ENCODE assay signal across 9 cellular contexts in the genomic region with DNA sequence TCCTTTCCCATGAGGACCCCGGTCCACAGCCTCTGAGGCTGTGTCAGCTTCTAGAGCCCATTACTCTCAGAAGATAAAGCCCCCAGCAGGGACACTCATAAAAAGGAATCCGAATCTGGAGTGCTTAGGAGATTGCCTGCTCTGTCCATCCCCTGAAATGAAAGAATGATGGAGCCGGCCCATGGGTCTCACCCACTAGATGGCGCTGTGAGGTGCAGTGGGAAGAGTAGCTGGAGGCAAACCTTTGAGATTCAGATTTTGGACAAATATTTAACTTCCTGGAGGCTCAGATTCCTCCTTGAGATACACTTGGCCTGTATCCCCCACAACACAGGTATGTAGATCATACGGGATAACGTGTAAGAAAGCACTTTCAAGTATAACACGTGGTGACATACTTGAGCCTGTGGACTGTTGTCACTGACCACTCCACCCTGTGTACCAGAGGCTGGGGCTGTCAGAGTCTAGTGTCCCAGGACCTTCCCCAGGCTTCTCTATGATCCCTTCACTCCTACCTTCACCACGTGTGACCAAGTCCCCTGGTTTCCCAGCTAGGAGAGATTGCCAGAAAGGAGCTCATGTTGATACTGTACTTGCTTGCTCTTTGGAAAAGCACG. TPM values are rescaled to one million over a fixed set of nuclear protein-coding genes. Genes with fewer than 3 reads are reported as not detected.
DNase-seq lines count a peak whose midpoint lies in the region; ATAC-seq and TF ChIP-seq lines count a peak whose summit lies in the region.
"Had no signal": no experiment of that assay in that cellular context is flagged by ENCODE, and none has a peak within 500 bp of the region (broad histone marks: within the 10 kb centered on the region; RNA-seq: fewer than 3 reads in every experiment).

No MANE protein-coding gene starts in this region.

- no peak overlapping the region for H3K4me3 Mint-ChIP-seq in natural killer cell
- no peak overlapping the region for H3K4me3 Mint-ChIP-seq in natural killer cell treated with Interleukin-12 subunit alpha and Interleukin-12 subunit beta and Interleukin-15 and Interleukin-18, amount 100 ng/mL, for 72 hours
- H3K4me3 Mint-ChIP-seq in brain = no peak overlapping the region
- H3K4me3 Mint-ChIP-seq in mesothelial cell of epicardium = no peak overlapping the region

- no peaks in the 10 kb centered on the region for H3K27me3 ChIP-seq in sigmoid colon

- peaks cover 0 to 3% (median 0%) of the 10 kb centered on the region in 4 donors for H3K36me3 ChIP-seq in sigmoid colon

- H3K36me3 Mint-ChIP-seq in natural killer cell = no peaks in the 10 kb centered on the region
- H3K36me3 Mint-ChIP-seq in natural killer cell treated with Interleukin-12 subunit alpha and Interleukin-12 subunit beta and Interleukin-15 and Interleukin-18, amount 100 ng/mL, for 72 hours = no peaks in the 10 kb centered on the region
- peaks cover 16% of the 10 kb centered on the region for H3K36me3 Mint-ChIP-seq in brain
- peaks cover 3% of the 10 kb centered on the region for H3K36me3 Mint-ChIP-seq in mesothelial cell of epicardium

- ATAC-seq in natural killer cell (peak; percentile 52 to 71 (median 64)), HG03108 (IDR thresholded peaks at IDR 0.05; ENCODE audit: unreplicated experiment) (no peak)
- no peak for ATAC-seq in natural killer cell treated with Interleukin-12 subunit alpha and Interleukin-12 subunit beta and Interleukin-15 and Interleukin-18, amount 100 ng/mL, for 72 hours

- peaks cover 0 to 5% (median 1%) of the 10 kb centered on the region in 4 donors for H3K9me3 ChIP-seq in sigmoid colon

- H3K27ac Mint-ChIP-seq in natural killer cell (no peak overlapping the region), brain (no peak overlapping the region), mesothelial cell of epicardium (no peak overlapping the region)
- H3K27ac Mint-ChIP-seq in natural killer cell treated with Interleukin-12 subunit alpha and Interleukin-12 subunit beta and Interleukin-15 and Interleukin-18, amount 100 ng/mL, for 72 hours = no peak overlapping the region

- 67 to 74% methylated on average over 9 of the region's 9 CpGs for WGBS in sigmoid colon, 2 donors

- intact Hi-C loops in natural killer cell (cut with micrococcal nuclease) (no loop called here), sigmoid colon (cut with DNase I) (no loop called here)

- H3K4me1 ChIP-seq in sigmoid colon = no peaks in the 10 kb centered on the region

- TF ChIP-seq EP300 in sigmoid colon (IDR thresholded peaks at IDR 0.05) = no peak

- no peak overlapping the region for H3K4me3 ChIP-seq in sigmoid colon

- DNase-seq in natural killer cell (peak; percentile 43), T-helper 9 cell (peak; percentile 73), mesothelial cell of epicardium (ENCODE audit: low spot score in 2 of 2, unreplicated experiment in 2 of 2) (no peak), sigmoid colon (no peak), mesenteric fat pad (ENCODE audit: low spot score) (no peak)
- DNase-seq in natural killer cell treated with Interleukin-12 subunit alpha and Interleukin-12 subunit beta and Interleukin-15 and Interleukin-18, amount 100 ng/mL, for 72 hours (ENCODE audit: low spot score) = no peak

- peak; percentile 75 for TF ChIP-seq CTCF in natural killer cell (IDR thresholded peaks at IDR 0.05)
- TF ChIP-seq CTCF in brain (conservative IDR thresholded peaks at IDR 0.05) = peak; percentile 20 to 37
- TF ChIP-seq CTCF in mesothelial cell of epicardium (IDR thresholded peaks at IDR 0.05; ENCODE audit: unreplicated experiment) = peak; percentile 37
- TF ChIP-seq CTCF in sigmoid colon (IDR thresholded peaks at IDR 0.05) = no peak

- no peaks in the 10 kb centered on the region for H3K27me3 Mint-ChIP-seq in natural killer cell (ENCODE audit: low read depth in 2 of 2)
- no peaks in the 10 kb centered on the region for H3K27me3 Mint-ChIP-seq in natural killer cell treated with Interleukin-12 subunit alpha and Interleukin-12 subunit beta and Interleukin-15 and Interleukin-18, amount 100 ng/mL, for 72 hours
- H3K27me3 Mint-ChIP-seq in brain = peaks cover 20% of the 10 kb centered on the region
- H3K27me3 Mint-ChIP-seq in mesothelial cell of epicardium (ENCODE audit: low read depth) = peaks cover 51% of the 10 kb centered on the region

- H3K4me1 Mint-ChIP-seq in natural killer cell = no peaks in the 10 kb centered on the region
- H3K4me1 Mint-ChIP-seq in natural killer cell treated with Interleukin-12 subunit alpha and Interleukin-12 subunit beta and Interleukin-15 and Interleukin-18, amount 100 ng/mL, for 72 hours (ENCODE audit: low read depth in 2 of 2) = no peaks in the 10 kb centered on the region
- H3K4me1 Mint-ChIP-seq in brain = no peaks in the 10 kb centered on the region
- no peaks in the 10 kb centered on the region for H3K4me1 Mint-ChIP-seq in mesothelial cell of epicardium

- no peak overlapping the region for H3K27ac ChIP-seq in sigmoid colon

- TF ChIP-seq POLR2A in sigmoid colon (IDR thresholded peaks at IDR 0.05) = no peak

- H3K9me3 Mint-ChIP-seq in natural killer cell (no peaks in the 10 kb centered on the region), brain (peaks cover 10 to 28% (median 21%) of the 10 kb centered on the region in 5 experiments), mesothelial cell of epicardium (peaks cover 13% of the 10 kb centered on the region)
- no peaks in the 10 kb centered on the region for H3K9me3 Mint-ChIP-seq in natural killer cell treated with Interleukin-12 subunit alpha and Interleukin-12 subunit beta and Interleukin-15 and Interleukin-18, amount 100 ng/mL, for 72 hours

RNA-seq across cellular contexts. Expression of gene TRMO, which starts 32.3 kb away (rescaled TPM):
- 10 to 100 TPM; 26.6 to 35.1 (median 31.2) TPM for total RNA-seq in natural killer cell
- total RNA-seq in natural killer cell treated with Interleukin-12 subunit alpha and Interleukin-12 subunit beta and Interleukin-15 and Interleukin-18, amount 100 ng/mL, for 72 hours = 10 to 100 TPM; 13.8 to 18.2 TPM
- 8.7 TPM for polyA plus RNA-seq in brain (ENCODE audit: insufficient read depth, low read depth, low replicate concordance)
- 11.6 to 12.7 TPM (median 12.0 TPM) in 3 replicates for total RNA-seq in mesothelial cell of epicardium
- total RNA-seq in sigmoid colon = 10 to 100 TPM; 24.8 to 27.8 (median 25.7) TPM
- polyA plus RNA-seq in sigmoid colon = 10 to 100 TPM in 2 of 3 donors, 1 to 10 TPM in 1; 7.8 to 15.5 (median 12.4) TPM
- 9.2 TPM for total RNA-seq in mesenteric fat pad

RNA-seq across cellular contexts. Expression of gene FOXE1, which starts 37.0 kb away (rescaled TPM):
- not detected for total RNA-seq in natural killer cell
- total RNA-seq in natural killer cell treated with Interleukin-12 subunit alpha and Interleukin-12 subunit beta and Interleukin-15 and Interleukin-18, amount 100 ng/mL, for 72 hours = not detected
- polyA plus RNA-seq in brain (ENCODE audit: insufficient read depth, low read depth, low replicate concordance) = 0.32 TPM
- not detected in 3 replicates for total RNA-seq in mesothelial cell of epicardium
- not detected for total RNA-seq in sigmoid colon
- polyA plus RNA-seq in sigmoid colon = not detected
- not detected for total RNA-seq in mesenteric fat pad

RNA-seq across cellular contexts. Expression of gene HEMGN, which starts 47.9 kb away (rescaled TPM):
- total RNA-seq in natural killer cell = under 1 TPM; 0.47 to 0.75 (median 0.75) TPM
- total RNA-seq in natural killer cell treated with Interleukin-12 subunit alpha and Interleukin-12 subunit beta and Interleukin-15 and Interleukin-18, amount 100 ng/mL, for 72 hours = not detected
- polyA plus RNA-seq in brain (ENCODE audit: insufficient read depth, low read depth, low replicate concordance) = not detected
- not detected in 3 replicates for total RNA-seq in mesothelial cell of epicardium
- not detected for total RNA-seq in sigmoid colon
- under 1 TPM in 1 of 3 donors, not detected in 2; 0.25 TPM for polyA plus RNA-seq in sigmoid colon
- total RNA-seq in mesenteric fat pad = not detected
- polyA plus RNA-seq: esophagus had no signal

Comparison
In these comparisons a context has a peak if more than half of its experiments do, and no peak if none do; other contexts are left out.
1. ATAC-seq: peak in natural killer cell (3 of 3); none in natural killer cell treated with Interleukin-12 subunit alpha and Interleukin-12 subunit beta and Interleukin-15 and Interleukin-18, amount 100 ng/mL, for 72 hours (0 of 2) and HG03108 (single experiment).
2. DNase-seq: peak in natural killer cell (single experiment) and T-helper 9 cell (single experiment); none in natural killer cell treated with Interleukin-12 subunit alpha and Interleukin-12 subunit beta and Interleukin-15 and Interleukin-18, amount 100 ng/mL, for 72 hours (single experiment), mesothelial cell of epicardium (0 of 2), sigmoid colon (single experiment) and mesenteric fat pad (single experiment).
3. CTCF ChIP-seq: peak in natural killer cell (single experiment), brain (2 of 2) and mesothelial cell of epicardium (single experiment); none in sigmoid colon (0 of 4).